37 cellular contexts compared by ENCODE assay signal in the genomic region with DNA sequence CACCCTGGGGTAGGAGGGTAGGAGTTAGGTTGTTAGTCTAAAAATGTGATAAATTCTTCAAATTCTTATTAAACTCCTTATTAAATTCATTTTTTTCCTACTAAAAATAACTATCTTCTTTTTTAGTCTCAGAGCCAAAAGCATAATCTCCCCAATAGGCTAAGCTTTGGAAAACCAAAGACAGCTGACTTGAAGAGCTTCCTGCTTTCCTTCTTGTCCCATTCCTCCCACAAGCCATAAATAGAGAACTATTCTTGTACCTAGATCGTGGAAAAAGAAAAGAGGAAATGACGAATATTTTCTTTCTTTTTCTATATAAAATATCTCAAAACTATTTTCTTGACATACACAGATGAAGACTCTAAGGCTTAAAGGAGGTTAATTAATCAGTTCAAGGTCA.
"Had no signal": no experiment of that assay in that cellular context is flagged by ENCODE, and none has a peak within 500 bp of the region (broad histone marks: within the 10 kb centered on the region; RNA-seq: fewer than 3 reads in every experiment).

No MANE protein-coding gene starts in this region.

- H3K4me1 Mint-ChIP-seq: activated naive CD4-positive, alpha-beta T cell treated with anti-CD3 and anti-CD28 coated beads, Interleukin-2, amount 10 ng/mL, durations not matched to agents 7 days and 5 days; activated naive CD4-positive, alpha-beta T cell treated with anti-CD3 and anti-CD28 coated beads, Interleukin-2, amount 50 U/mL, for 24 hours; activated naive CD8-positive, alpha-beta T cell treated with anti-CD3 and anti-CD28 coated beads for 36 hours; activated naive CD8-positive, alpha-beta T cell treated with anti-CD3 and anti-CD28 coated beads, Interleukin-2, amount 10 ng/mL, durations not matched to agents 7 days and 5 days; activated naive CD8-positive, alpha-beta T cell treated with anti-CD3 and anti-CD28 coated beads, Interleukin-2, amount 50 U/mL, for 24 hours; activated T-helper 17 cell treated with anti-CD3 and anti-CD28 coated beads, Interleukin-2, amount 50 U/mL, for 72 hours; brain; central memory CD8-positive, alpha-beta T cell had no signal

- H3K27me3 Mint-ChIP-seq: activated naive CD4-positive, alpha-beta T cell treated with anti-CD3 and anti-CD28 coated beads, Interleukin-2, amount 10 ng/mL, durations not matched to agents 7 days and 5 days; activated naive CD4-positive, alpha-beta T cell treated with anti-CD3 and anti-CD28 coated beads, Interleukin-2, amount 50 U/mL, for 24 hours; activated naive CD8-positive, alpha-beta T cell; activated naive CD8-positive, alpha-beta T cell treated with anti-CD3 and anti-CD28 coated beads for 36 hours; activated naive CD8-positive, alpha-beta T cell treated with anti-CD3 and anti-CD28 coated beads, Interleukin-2, amount 10 ng/mL, durations not matched to agents 7 days and 5 days; activated naive CD8-positive, alpha-beta T cell treated with anti-CD3 and anti-CD28 coated beads, Interleukin-2, amount 50 U/mL, for 24 hours; activated T-cell treated with anti-CD3 and anti-CD28 coated beads, Interleukin-2, amount 50 U/mL, for 24 hours; activated T-helper 17 cell treated with anti-CD3 and anti-CD28 coated beads, Interleukin-2, amount 50 U/mL, for 72 hours; brain; central memory CD8-positive, alpha-beta T cell had no signal

- H3K36me3 Mint-ChIP-seq: activated naive CD4-positive, alpha-beta T cell treated with anti-CD3 and anti-CD28 coated beads, Interleukin-2, amount 10 ng/mL, durations not matched to agents 7 days and 5 days; activated naive CD4-positive, alpha-beta T cell treated with anti-CD3 and anti-CD28 coated beads, Interleukin-2, amount 50 U/mL, for 24 hours; activated naive CD8-positive, alpha-beta T cell; activated naive CD8-positive, alpha-beta T cell treated with anti-CD3 and anti-CD28 coated beads for 36 hours; activated naive CD8-positive, alpha-beta T cell treated with anti-CD3 and anti-CD28 coated beads, Interleukin-2, amount 10 ng/mL, durations not matched to agents 7 days and 5 days; brain had no signal

- H3K27me3 ChIP-seq: adrenal gland, ascending aorta, body of pancreas, brain microvascular endothelial cell, breast epithelium, cardiac muscle cell had no signal

- H3K4me3 Mint-ChIP-seq: activated naive CD4-positive, alpha-beta T cell treated with anti-CD3 and anti-CD28 coated beads for 36 hours; activated naive CD4-positive, alpha-beta T cell treated with anti-CD3 and anti-CD28 coated beads, Interleukin-2, amount 10 ng/mL, durations not matched to agents 7 days and 5 days; activated naive CD4-positive, alpha-beta T cell treated with anti-CD3 and anti-CD28 coated beads, Interleukin-2, amount 50 U/mL, for 24 hours; activated naive CD8-positive, alpha-beta T cell; activated naive CD8-positive, alpha-beta T cell treated with anti-CD3 and anti-CD28 coated beads for 36 hours; activated naive CD8-positive, alpha-beta T cell treated with anti-CD3 and anti-CD28 coated beads, Interleukin-2, amount 10 ng/mL, durations not matched to agents 7 days and 5 days; activated naive CD8-positive, alpha-beta T cell treated with anti-CD3 and anti-CD28 coated beads, Interleukin-2, amount 50 U/mL, for 24 hours; activated T-cell treated with anti-CD3 and anti-CD28 coated beads, Interleukin-2, amount 50 U/mL, for 24 hours; activated T-cell treated with anti-CD3 and anti-CD28 coated beads, Interleukin-2, amount 50 U/mL, for 4 hours; activated T-cell treated with anti-CD3 and anti-CD28 coated beads, Interleukin-2, amount 50 U/mL, for 72 hours; activated T-helper 1 cell treated with anti-CD3 and anti-CD28 coated beads, Interleukin-12 subunit alpha, Interleukin-12 subunit beta, Interleukin-2, Interleukin-4 antibody, amounts not matched to agents 30 ng/mL and 10 ng/mL and 1 ng/mL, durations not matched to agents 14 hours and 24 hours and 36 hours; activated T-helper 17 cell treated with anti-CD3 and anti-CD28 coated beads, Interleukin-2, amount 50 U/mL, for 72 hours; brain; central memory CD8-positive, alpha-beta T cell had no signal

- H3K9me3 ChIP-seq: adrenal gland, ascending aorta, body of pancreas, breast epithelium had no signal

- DNase-seq: activated effector memory CD4-positive, alpha-beta T cell treated with anti-CD3 and anti-CD28 coated beads, Interleukin-2, amount 50 U/mL, for 16 hours; activated effector memory CD4-positive, alpha-beta T cell treated with Interleukin-2 at 50 U/mL for 16 hours; activated gamma-delta T cell; activated gamma-delta T cell treated with Interleukin-2 at 50 U/mL for 16 hours; activated naive CD4-positive, alpha-beta T cell; activated naive CD4-positive, alpha-beta T cell treated with anti-CD3 and anti-CD28 coated beads for 36 hours; activated naive CD4-positive, alpha-beta T cell treated with anti-CD3 and anti-CD28 coated beads, Interleukin-2, amount 10 ng/mL, durations not matched to agents 7 days and 5 days; activated naive CD4-positive, alpha-beta T cell treated with anti-CD3 and anti-CD28 coated beads, Interleukin-2, amount 50 U/mL, for 16 hours; activated naive CD4-positive, alpha-beta T cell treated with Interleukin-2 at 50 U/mL for 16 hours; activated naive CD8-positive, alpha-beta T cell treated with anti-CD3 and anti-CD28 coated beads for 36 hours; activated naive CD8-positive, alpha-beta T cell treated with anti-CD3 and anti-CD28 coated beads, Interleukin-2, amount 10 ng/mL, durations not matched to agents 7 days and 5 days; activated naive CD8-positive, alpha-beta T cell treated with anti-CD3 and anti-CD28 coated beads, Interleukin-2, amount 50 U/mL, for 24 hours; activated T-cell treated with anti-CD3 and anti-CD28 coated beads, Interleukin-2, amount 50 U/mL, for 24 hours; activated T-cell treated with anti-CD3 and anti-CD28 coated beads, Interleukin-2, amount 50 U/mL, for 4 hours; activated T-cell treated with anti-CD3 and anti-CD28 coated beads, Interleukin-2, amount 50 U/mL, for 48 hours; activated T-cell treated with anti-CD3 and anti-CD28 coated beads, Interleukin-2, amount 50 U/mL, for 72 hours; adrenal gland; amniotic stem cell; amygdala; anterior cingulate cortex; aorta; body of pancreas; brain microvascular endothelial cell; caudate nucleus; central memory CD4-positive, alpha-beta T cell; cerebellar nuclear complex had no signal

- H3K27ac Mint-ChIP-seq: activated naive CD4-positive, alpha-beta T cell treated with anti-CD3 and anti-CD28 coated beads for 36 hours; activated naive CD4-positive, alpha-beta T cell treated with anti-CD3 and anti-CD28 coated beads, Interleukin-2, amount 10 ng/mL, durations not matched to agents 7 days and 5 days; activated naive CD4-positive, alpha-beta T cell treated with anti-CD3 and anti-CD28 coated beads, Interleukin-2, amount 50 U/mL, for 24 hours; activated naive CD4-positive, alpha-beta T cell treated with anti-CD3 and anti-CD28 coated beads, Interleukin-2, amount 50 U/mL, for 72 hours; activated naive CD8-positive, alpha-beta T cell; activated naive CD8-positive, alpha-beta T cell treated with anti-CD3 and anti-CD28 coated beads for 36 hours; activated naive CD8-positive, alpha-beta T cell treated with anti-CD3 and anti-CD28 coated beads, Interleukin-2, amount 10 ng/mL, durations not matched to agents 7 days and 5 days; activated naive CD8-positive, alpha-beta T cell treated with anti-CD3 and anti-CD28 coated beads, Interleukin-2, amount 50 U/mL, for 24 hours; activated T-cell treated with anti-CD3 and anti-CD28 coated beads, Interleukin-2, amount 50 U/mL, for 24 hours; activated T-cell treated with anti-CD3 and anti-CD28 coated beads, Interleukin-2, amount 50 U/mL, for 72 hours; activated T-helper 1 cell treated with anti-CD3 and anti-CD28 coated beads, Interleukin-12 subunit alpha, Interleukin-12 subunit beta, Interleukin-2, Interleukin-4 antibody, amounts not matched to agents 30 ng/mL and 10 ng/mL and 1 ng/mL, durations not matched to agents 14 hours and 24 hours and 36 hours; activated T-helper 17 cell treated with anti-CD3 and anti-CD28 coated beads, Interleukin-2, amount 50 U/mL, for 72 hours; activated T-helper 2 cell treated with anti-CD3 and anti-CD28 coated beads, Interferon-gamma antibody, Interleukin-2, Interleukin-4, amounts not matched to agents 10 μg/mL and 5 μg/mL and 100 μg/mL, durations not matched to agents 14 hours and 24 hours and 36 hours; brain had no signal

- H3K4me3 ChIP-seq: adrenal gland, ascending aorta, body of pancreas, breast epithelium, cardiac muscle cell had no signal

- H3K27ac ChIP-seq: adrenal gland, body of pancreas, brain microvascular endothelial cell, breast epithelium, cardiac muscle cell had no signal

- H3K36me3 ChIP-seq: adrenal gland, ascending aorta, brain microvascular endothelial cell, breast epithelium, cardiac muscle cell had no signal

- H3K4me1 ChIP-seq: adrenal gland, body of pancreas, breast epithelium had no signal

- H3K9me3 Mint-ChIP-seq: brain had no signal
